In genomic region chr10:119286983-119287612, GRCh38 we compare ENCODE assay signal across 16 cellular contexts.
A peak's percentile ranks its signal among the peaks of the same experiment; 100 is the strongest.
DNase-seq lines count a peak whose midpoint lies in the region; ATAC-seq and TF ChIP-seq lines count a peak whose summit lies in the region.
"Had no signal": no experiment of that assay in that cellular context is flagged by ENCODE, and none has a peak within 500 bp of the region (broad histone marks: within the 10 kb centered on the region; RNA-seq: fewer than 3 reads in every experiment).

No MANE protein-coding gene starts in this region.

- no peak for ATAC-seq in stimulated activated naive CD8-positive, alpha-beta T cell treated with anti-CD3 and anti-CD28 coated beads, Interleukin-15, Interleukin-2, amounts not matched to agents 100 U/mL and 50 U/mL, for 24 hours
- ATAC-seq in activated T-helper 17 cell treated with anti-CD3 and anti-CD28 coated beads, Interleukin-2, amount 50 U/mL, for 72 hours (replicated peaks), result no peak
- no peak for ATAC-seq in naive B cell (ENCODE audit: low read depth in 2 of 2)
- ATAC-seq: Right ventricle myocardium inferior had no signal

- peaks cover 3% of the 10 kb centered on the region for H3K36me3 Mint-ChIP-seq in stimulated activated naive CD8-positive, alpha-beta T cell treated with anti-CD3 and anti-CD28 coated beads, Interleukin-15, Interleukin-2, amounts not matched to agents 100 ng/mL and 50 ng/mL, for 24 hours (ENCODE audit: low read depth)
- H3K36me3 Mint-ChIP-seq in activated T-helper 17 cell treated with anti-CD3 and anti-CD28 coated beads, Interleukin-2, amount 50 U/mL, for 72 hours (ENCODE audit: low read depth), result no peaks in the 10 kb centered on the region
- H3K36me3 Mint-ChIP-seq in naive B cell, result no peaks in the 10 kb centered on the region
- no peaks in the 10 kb centered on the region for H3K36me3 Mint-ChIP-seq in progenitor cell of endocrine pancreas (ENCODE audit: insufficient read depth)

- no peak for DNase-seq in stimulated activated naive CD8-positive, alpha-beta T cell treated with anti-CD3 and anti-CD28 coated beads, Interleukin-15, Interleukin-2, amounts not matched to agents 100 U/mL and 50 U/mL, for 24 hours
- DNase-seq in naive B cell, result no peak
- DNase-seq in NCI-H1105 treated with DMSO at 0.1 percent for 48 hours (lab: John Stamatoyannopoulos, UW), result no peak
- DNase-seq in central memory CD4-positive, alpha-beta T cell, result no peak
- no peak for DNase-seq in progenitor cell of endocrine pancreas (ENCODE audit: low spot score, unreplicated experiment)
- DNase-seq: BE2C; brain microvascular endothelial cell; cortex of kidney; MV-4-11; NCI-H2107; NCI-H526; stimulated activated CD4-positive, alpha-beta T cell treated with anti-CD3 and anti-CD28 coated beads, Interleukin-2, amount 100 ng/mL, for 24 hours; substantia nigra had no signal

- no peak for TF ChIP-seq CTCF in progenitor cell of endocrine pancreas (IDR thresholded peaks at IDR 0.05; ENCODE audit: unreplicated experiment)

- H3K27me3 Mint-ChIP-seq in stimulated activated naive CD8-positive, alpha-beta T cell treated with anti-CD3 and anti-CD28 coated beads, Interleukin-15, Interleukin-2, amounts not matched to agents 100 ng/mL and 50 ng/mL, for 24 hours, result no peaks in the 10 kb centered on the region
- no peaks in the 10 kb centered on the region for H3K27me3 Mint-ChIP-seq in activated T-helper 17 cell treated with anti-CD3 and anti-CD28 coated beads, Interleukin-2, amount 50 U/mL, for 72 hours
- H3K27me3 Mint-ChIP-seq in naive B cell (no peaks in the 10 kb centered on the region), progenitor cell of endocrine pancreas (no peaks in the 10 kb centered on the region)

- peaks cover 79% of the 10 kb centered on the region for H3K4me1 Mint-ChIP-seq in stimulated activated naive CD8-positive, alpha-beta T cell treated with anti-CD3 and anti-CD28 coated beads, Interleukin-15, Interleukin-2, amounts not matched to agents 100 ng/mL and 50 ng/mL, for 24 hours (ENCODE audit: low read depth)
- H3K4me1 Mint-ChIP-seq in activated T-helper 17 cell treated with anti-CD3 and anti-CD28 coated beads, Interleukin-2, amount 50 U/mL, for 72 hours, result peaks cover 51% of the 10 kb centered on the region
- H3K4me1 Mint-ChIP-seq in naive B cell, result peaks cover 77 to 96% (median 88%) of the 10 kb centered on the region in 3 donors
- H3K4me1 Mint-ChIP-seq in progenitor cell of endocrine pancreas (ENCODE audit: low read depth), result peaks cover 26% of the 10 kb centered on the region

- peak overlapping the region; percentile 66 for H3K27ac Mint-ChIP-seq in stimulated activated naive CD8-positive, alpha-beta T cell treated with anti-CD3 and anti-CD28 coated beads, Interleukin-15, Interleukin-2, amounts not matched to agents 100 ng/mL and 50 ng/mL, for 24 hours
- H3K27ac Mint-ChIP-seq in activated T-helper 17 cell treated with anti-CD3 and anti-CD28 coated beads, Interleukin-2, amount 50 U/mL, for 72 hours, result no peak overlapping the region
- H3K27ac Mint-ChIP-seq in naive B cell, result peak overlapping the region in 4 of 6 donors; percentile 42 to 97 (median 76)
- no peak overlapping the region for H3K27ac Mint-ChIP-seq in progenitor cell of endocrine pancreas

- H3K4me3 Mint-ChIP-seq in stimulated activated naive CD8-positive, alpha-beta T cell treated with anti-CD3 and anti-CD28 coated beads, Interleukin-15, Interleukin-2, amounts not matched to agents 100 ng/mL and 50 ng/mL, for 24 hours, result no peak overlapping the region
- H3K4me3 Mint-ChIP-seq in activated T-helper 17 cell treated with anti-CD3 and anti-CD28 coated beads, Interleukin-2, amount 50 U/mL, for 72 hours, result peak overlapping the region; percentile 71
- H3K4me3 Mint-ChIP-seq in naive B cell (no peak overlapping the region), progenitor cell of endocrine pancreas (ENCODE audit: low read depth) (no peak overlapping the region)

- no peaks in the 10 kb centered on the region for H3K9me3 Mint-ChIP-seq in stimulated activated naive CD8-positive, alpha-beta T cell treated with anti-CD3 and anti-CD28 coated beads, Interleukin-15, Interleukin-2, amounts not matched to agents 100 ng/mL and 50 ng/mL, for 24 hours
- no peaks in the 10 kb centered on the region for H3K9me3 Mint-ChIP-seq in activated T-helper 17 cell treated with anti-CD3 and anti-CD28 coated beads, Interleukin-2, amount 50 U/mL, for 72 hours
- H3K9me3 Mint-ChIP-seq in naive B cell, result peaks cover 0 to 2% (median 0%) of the 10 kb centered on the region in 7 donors
- no peaks in the 10 kb centered on the region for H3K9me3 Mint-ChIP-seq in progenitor cell of endocrine pancreas (ENCODE audit: low read depth)

Comparison
In these comparisons a context has a peak if more than half of its experiments do, and no peak if none do; other contexts are left out.
1. H3K27ac Mint-ChIP-seq: peak in stimulated activated naive CD8-positive, alpha-beta T cell treated with anti-CD3 and anti-CD28 coated beads, Interleukin-15, Interleukin-2, amounts not matched to agents 100 ng/mL and 50 ng/mL, for 24 hours (single experiment) and naive B cell (4 of 6); none in activated T-helper 17 cell treated with anti-CD3 and anti-CD28 coated beads, Interleukin-2, amount 50 U/mL, for 72 hours (single experiment) and progenitor cell of endocrine pancreas (single experiment).